Comparison of ENCODE assay signal across 29 cellular contexts in the genomic region with DNA sequence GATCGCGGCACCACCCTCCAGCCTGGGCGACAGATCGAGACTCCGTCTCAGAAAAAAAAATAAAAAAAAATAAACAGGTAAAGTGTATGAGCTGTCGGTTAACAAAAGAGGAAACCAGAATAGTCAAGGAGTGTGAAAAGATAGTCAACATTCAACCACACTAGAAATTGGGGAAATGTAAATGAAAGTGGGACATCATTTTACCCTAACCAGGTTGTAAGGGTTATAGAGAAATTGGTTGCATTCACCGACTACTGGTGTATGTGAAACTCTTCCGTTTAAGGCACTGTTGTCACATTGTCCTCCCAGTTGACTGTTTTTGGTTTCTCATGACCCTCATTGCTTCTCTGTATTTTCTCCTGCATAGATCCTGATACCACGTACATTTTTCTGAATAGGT.
"Had no signal": no experiment of that assay in that cellular context is flagged by ENCODE, and none has a peak within 500 bp of the region (broad histone marks: within the 10 kb centered on the region; RNA-seq: fewer than 3 reads in every experiment).

No MANE protein-coding gene starts in this region.

- H3K27ac ChIP-seq: adrenal gland, ascending aorta, brain microvascular endothelial cell, esophagus muscularis mucosa, hepatocyte, neutrophil, ovary, psoas muscle, stomach, suprapubic skin, transverse colon had no signal

- H3K4me1 ChIP-seq: adrenal gland, ascending aorta, esophagus muscularis mucosa, psoas muscle, stomach, suprapubic skin, transverse colon had no signal

- DNase-seq: activated CD4-positive, alpha-beta T cell treated with anti-CD3 and anti-CD28 coated beads, Interleukin-2, amount 50 U/mL, for 48 hours; activated CD4-positive, CD25-positive, alpha-beta regulatory T cell treated with anti-CD3 and anti-CD28 coated beads, Interleukin-2, amount 50 U/mL, for 72 hours; activated CD8-positive, alpha-beta memory T cell treated with anti-CD3 and anti-CD28 coated beads, Interleukin-2, amount 10 ng/mL, durations not matched to agents 7 days and 5 days; activated effector memory CD4-positive, alpha-beta T cell treated with anti-CD3 and anti-CD28 coated beads, Interleukin-2, amount 50 U/mL, for 16 hours; activated T-cell treated with anti-CD3 and anti-CD28 coated beads for 4 hours; adrenal gland; brain microvascular endothelial cell; caudate nucleus; effector memory CD4-positive, alpha-beta T cell; glutamatergic neuron; left ventricle myocardium superior; mammary epithelial cell; midbrain; ovary; psoas muscle; right cardiac atrium; stimulated activated CD4-positive, alpha-beta T cell treated with anti-CD3 and anti-CD28 coated beads, Interleukin-4, amount 100 ng/mL, for 24 hours; stomach; transverse colon had no signal

- H3K79me2 ChIP-seq: hepatocyte had no signal

- H2AFZ ChIP-seq: hepatocyte had no signal

- H3K36me3 ChIP-seq: ovary had no signal

- H3K4me3 ChIP-seq: adrenal gland, ascending aorta, esophagus muscularis mucosa, hepatocyte, ovary, psoas muscle, stomach, suprapubic skin, transverse colon had no signal

- H3K27me3 ChIP-seq: adrenal gland, ascending aorta, brain microvascular endothelial cell, esophagus muscularis mucosa, hepatocyte, neutrophil, ovary, stomach, suprapubic skin, transverse colon had no signal

- H3K27me3 Mint-ChIP-seq: activated CD8-positive, alpha-beta memory T cell treated with anti-CD3 and anti-CD28 coated beads, Interleukin-2, amount 10 ng/mL, durations not matched to agents 7 days and 5 days; activated naive CD8-positive, alpha-beta T cell; natural killer cell treated with Interleukin-12 subunit alpha and Interleukin-12 subunit beta and Interleukin-15 and Interleukin-18, amount 100 ng/mL, for 72 hours had no signal

- FAIRE-seq: endothelial cell of umbilical vein, frontal cortex, urothelium cell line had no signal

- H3K9me3 ChIP-seq: adrenal gland, ascending aorta, esophagus muscularis mucosa, neutrophil, ovary, psoas muscle, stomach, suprapubic skin, transverse colon had no signal

- H3K27ac Mint-ChIP-seq: activated CD8-positive, alpha-beta memory T cell treated with anti-CD3 and anti-CD28 coated beads, Interleukin-2, amount 10 ng/mL, durations not matched to agents 7 days and 5 days; activated naive CD8-positive, alpha-beta T cell; natural killer cell treated with Interleukin-12 subunit alpha and Interleukin-12 subunit beta and Interleukin-15 and Interleukin-18, amount 100 ng/mL, for 72 hours had no signal

- ATAC-seq: activated CD8-positive, alpha-beta memory T cell treated with anti-CD3 and anti-CD28 coated beads, Interleukin-2, amount 10 ng/mL, durations not matched to agents 7 days and 5 days; left ventricle myocardium superior; natural killer cell treated with Interleukin-12 subunit alpha and Interleukin-12 subunit beta and Interleukin-15 and Interleukin-18, amount 100 ng/mL, for 72 hours; psoas muscle; right cardiac atrium had no signal

- H3K4me1 Mint-ChIP-seq: activated CD8-positive, alpha-beta memory T cell treated with anti-CD3 and anti-CD28 coated beads, Interleukin-2, amount 10 ng/mL, durations not matched to agents 7 days and 5 days had no signal

- H3K4me2 ChIP-seq: hepatocyte had no signal

- H3K9me3 Mint-ChIP-seq: natural killer cell treated with Interleukin-12 subunit alpha and Interleukin-12 subunit beta and Interleukin-15 and Interleukin-18, amount 100 ng/mL, for 72 hours had no signal

- H3K4me3 Mint-ChIP-seq: activated CD8-positive, alpha-beta memory T cell treated with anti-CD3 and anti-CD28 coated beads, Interleukin-2, amount 10 ng/mL, durations not matched to agents 7 days and 5 days; activated naive CD8-positive, alpha-beta T cell; natural killer cell treated with Interleukin-12 subunit alpha and Interleukin-12 subunit beta and Interleukin-15 and Interleukin-18, amount 100 ng/mL, for 72 hours had no signal
